8 cellular contexts compared by ENCODE assay signal in the genomic region with DNA sequence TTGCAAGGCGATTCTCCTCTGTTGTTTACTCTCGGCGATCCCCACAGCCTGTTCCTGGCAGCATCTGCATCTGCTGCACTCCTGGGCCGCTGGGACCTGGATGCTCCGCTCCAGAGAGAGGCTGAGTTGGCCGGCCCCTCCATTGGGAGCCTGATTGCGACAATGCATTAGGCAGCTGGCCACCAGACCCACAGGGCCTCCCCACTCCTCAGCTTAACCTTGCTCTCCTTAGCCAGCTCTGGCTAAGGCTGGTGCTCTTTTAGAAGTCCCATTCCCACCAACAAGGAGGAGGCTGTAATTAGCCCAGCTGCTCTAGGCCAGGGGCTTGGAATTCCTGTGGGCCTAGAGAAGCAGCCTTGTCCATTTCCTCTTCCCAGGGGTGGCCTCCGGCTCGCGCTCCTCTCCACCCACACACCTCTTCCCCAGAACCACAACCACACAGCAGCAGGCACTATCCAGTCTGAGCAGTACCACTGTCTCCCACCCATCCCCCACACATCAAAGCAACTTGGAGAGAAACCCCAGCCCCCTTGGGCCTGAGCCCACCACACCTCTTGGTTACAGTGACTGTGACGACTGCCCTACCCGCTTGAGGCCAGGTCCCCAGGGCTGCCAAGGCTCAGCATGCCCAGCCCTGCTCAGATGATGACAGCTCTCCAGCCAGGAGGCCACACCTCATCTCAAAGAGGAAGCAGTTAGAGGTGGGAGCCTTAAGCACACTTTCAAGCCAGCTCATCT.
A peak's percentile ranks its signal among the peaks of the same experiment; 100 is the strongest.
DNase-seq lines count a peak whose midpoint lies in the region; ATAC-seq and TF ChIP-seq lines count a peak whose summit lies in the region.

No MANE protein-coding gene starts in this region.

- H3K27me3 ChIP-seq in RWPE2 (ENCODE audit: insufficient read depth, poor library complexity, severe bottlenecking) = no peaks in the 10 kb centered on the region
- no peaks in the 10 kb centered on the region for H3K27me3 ChIP-seq in testis

- H3K4me1 ChIP-seq in RWPE2 (ENCODE audit: insufficient read depth, poor library complexity, severe bottlenecking) (peaks cover 26% of the 10 kb centered on the region), testis (peaks cover 9% of the 10 kb centered on the region)

- H3K4me3 ChIP-seq in RWPE2 (ENCODE audit: severe bottlenecking) = no peak overlapping the region
- H3K4me3 ChIP-seq in testis = no peak overlapping the region

- POLR2A ChIA-PET in activated CD4-positive, alpha-beta T cell treated with anti-CD3 and anti-CD28 coated beads, Interleukin-2, amount 10 ng/mL, durations not matched to agents 7 days and 5 days (lab: Charles Lee) = no interaction called here

- H3K4me3 Mint-ChIP-seq in activated CD4-positive, alpha-beta T cell treated with anti-CD3 and anti-CD28 coated beads, Interleukin-2, amount 10 ng/mL, durations not matched to agents 7 days and 5 days = no peak overlapping the region

- no peaks in the 10 kb centered on the region for H3K9me3 ChIP-seq in RWPE2 (ENCODE audit: severe bottlenecking)
- no peaks in the 10 kb centered on the region for H3K9me3 ChIP-seq in testis

- TF ChIP-seq POLR2A in testis (IDR thresholded peaks at IDR 0.05) = no peak

- H3K27ac Mint-ChIP-seq in activated CD4-positive, alpha-beta T cell treated with anti-CD3 and anti-CD28 coated beads, Interleukin-2, amount 10 ng/mL, durations not matched to agents 7 days and 5 days = peak overlapping the region; percentile 55

- peaks cover 4% of the 10 kb centered on the region for H3K36me3 Mint-ChIP-seq in activated CD4-positive, alpha-beta T cell treated with anti-CD3 and anti-CD28 coated beads, Interleukin-2, amount 10 ng/mL, durations not matched to agents 7 days and 5 days (ENCODE audit: low read depth)

- 44 to 72% methylated on average over 12 of the region's 12 CpGs for WGBS in testis, 2 donors

- H3K36me3 ChIP-seq in RWPE2 (ENCODE audit: low read depth) = no peaks in the 10 kb centered on the region
- no peaks in the 10 kb centered on the region for H3K36me3 ChIP-seq in testis (ENCODE audit: low read depth, missing control alignments)

- no peaks in the 10 kb centered on the region for H3K27me3 Mint-ChIP-seq in activated CD4-positive, alpha-beta T cell treated with anti-CD3 and anti-CD28 coated beads, Interleukin-2, amount 10 ng/mL, durations not matched to agents 7 days and 5 days

- CTCF ChIA-PET in activated CD4-positive, alpha-beta T cell treated with anti-CD3 and anti-CD28 coated beads, Interleukin-2, amount 10 ng/mL, durations not matched to agents 7 days and 5 days (lab: Charles Lee) = interaction anchor here (0.8 to 1.9 kb wide), 4 partner anchors 15 to 52 kb away, joined by 3 to 4 read pairs (median 4); no protein-coding TSS in a partner anchor

- intact Hi-C loops in testis (cut with DNase I; ENCODE audit: low total_unique reads) = no loop called here

- DNase-seq in activated CD4-positive, alpha-beta T cell treated with anti-CD3 and anti-CD28 coated beads, Interleukin-2, amount 10 ng/mL, durations not matched to agents 7 days and 5 days = peak; percentile 32
- DNase-seq in activated CD4-positive, alpha-beta T cell treated with anti-CD3 and anti-CD28 coated beads for 4 hours = no peak
- DNase-seq in RWPE2 (ENCODE audit: low spot score) (no peak), glomerular visceral epithelial cell (ENCODE audit: extremely low spot score) (peak; percentile 75), testis (peak; percentile 64), Ammon's horn (ENCODE audit: low spot score) (no peak), NCI-H82 treated with DMSO at 0.1 percent for 48 hours (lab: John Stamatoyannopoulos, UW; ENCODE audit: unreplicated experiment) (no peak)

- H3K27ac ChIP-seq in RWPE2 (ENCODE audit: poor library complexity, severe bottlenecking) (peak overlapping the region; percentile 1), testis (peak overlapping the region in 1 of 2 donors; percentile 23)

- ATAC-seq in RWPE2 (ENCODE audit: low read depth) (peak; percentile 37; the same call in 1 of the 3 replicates), HG02884 (IDR thresholded peaks at IDR 0.05; ENCODE audit: unreplicated experiment) (no peak)

- H3K9me3 Mint-ChIP-seq in activated CD4-positive, alpha-beta T cell treated with anti-CD3 and anti-CD28 coated beads, Interleukin-2, amount 10 ng/mL, durations not matched to agents 7 days and 5 days = no peaks in the 10 kb centered on the region

- TF ChIP-seq CTCF in RWPE2 (IDR thresholded peaks at IDR 0.05; ENCODE audit: poor library complexity, severe bottlenecking) (no peak), testis (IDR thresholded peaks at IDR 0.05) (no peak)

- peaks cover 92% of the 10 kb centered on the region for H3K4me1 Mint-ChIP-seq in activated CD4-positive, alpha-beta T cell treated with anti-CD3 and anti-CD28 coated beads, Interleukin-2, amount 10 ng/mL, durations not matched to agents 7 days and 5 days

Comparison
In these comparisons a context has a peak if more than half of its experiments do, and no peak if none do; other contexts are left out.
1. DNase-seq: peak in activated CD4-positive, alpha-beta T cell treated with anti-CD3 and anti-CD28 coated beads, Interleukin-2, amount 10 ng/mL, durations not matched to agents 7 days and 5 days (single experiment), glomerular visceral epithelial cell (single experiment) and testis (single experiment); none in activated CD4-positive, alpha-beta T cell treated with anti-CD3 and anti-CD28 coated beads for 4 hours (0 of 2), RWPE2 (single experiment), Ammon's horn (single experiment) and NCI-H82 treated with DMSO at 0.1 percent for 48 hours (single experiment).